In the genomic region with DNA sequence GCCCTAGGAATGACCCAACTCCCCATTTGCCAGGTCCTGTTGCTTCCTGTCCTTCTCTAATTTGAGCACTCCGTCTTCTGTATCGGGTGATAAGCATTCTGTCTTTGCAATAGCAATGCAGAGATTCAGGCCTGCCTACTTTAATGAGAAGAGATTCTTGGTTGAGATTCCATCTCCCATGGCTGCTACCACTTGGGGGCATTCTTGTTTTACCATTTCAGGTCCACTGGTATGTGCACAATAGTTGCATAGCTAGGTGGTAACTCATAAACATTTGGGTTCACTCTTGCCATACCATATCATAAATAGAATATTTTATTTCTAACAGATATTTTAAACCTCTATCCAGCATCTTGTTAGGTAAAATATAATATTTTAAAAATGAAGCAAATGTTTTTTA, we compare ENCODE assay signal across 11 cellular contexts. TPM values are rescaled to one million over a fixed set of nuclear protein-coding genes. Genes with fewer than 3 reads are reported as not detected.
DNase-seq lines count a peak whose midpoint lies in the region; ATAC-seq and TF ChIP-seq lines count a peak whose summit lies in the region.
"Had no signal": no experiment of that assay in that cellular context is flagged by ENCODE, and none has a peak within 500 bp of the region (broad histone marks: within the 10 kb centered on the region; RNA-seq: fewer than 3 reads in every experiment).

No MANE protein-coding gene starts in this region.

- TF ChIP-seq CTCF in LNCaP clone FGC (IDR thresholded peaks at IDR 0.05; ENCODE audit: control insufficient read depth, extremely low read depth, insufficient read depth) (0 out of 2 replicates have a peak, but pooled peaks have one; percentile 17), cardiac fibroblast (IDR thresholded peaks at IDR 0.05; ENCODE audit: low read depth, low read length) (peak; percentile 24), psoas muscle (IDR thresholded peaks at IDR 0.05) (peak; percentile 5)

- no peak overlapping the region for H3K27ac ChIP-seq in psoas muscle
- H3K27ac ChIP-seq: coronary artery had no signal

- no peak for ATAC-seq in psoas muscle
- ATAC-seq: mucosa of descending colon had no signal

- H3K4me3 ChIP-seq in LNCaP clone FGC (ENCODE audit: low read depth, low read length) (no peak overlapping the region), cardiac fibroblast (replicated peaks in 1 of 2; ENCODE audit: low read depth in 2 of 2, low read length in 2 of 2) (no peak overlapping the region), psoas muscle (no peak overlapping the region)
- H3K4me3 ChIP-seq: coronary artery, mucosa of descending colon had no signal

- no peak overlapping the region for H3K27ac Mint-ChIP-seq in activated naive CD4-positive, alpha-beta T cell treated with anti-CD3 and anti-CD28 coated beads for 36 hours

- H3K9me3 ChIP-seq in psoas muscle, result no peaks in the 10 kb centered on the region
- H3K9me3 ChIP-seq: mucosa of descending colon had no signal

- H3K4me1 Mint-ChIP-seq in activated naive CD4-positive, alpha-beta T cell treated with anti-CD3 and anti-CD28 coated beads for 36 hours (ENCODE audit: low read depth), result no peaks in the 10 kb centered on the region

- H3K4me3 Mint-ChIP-seq in activated naive CD4-positive, alpha-beta T cell treated with anti-CD3 and anti-CD28 coated beads for 36 hours, result no peak overlapping the region

- peaks cover 0 to 6% (median 0%) of the 10 kb centered on the region in 3 donors for H3K27me3 ChIP-seq in psoas muscle (ENCODE audit: insufficient read depth in 3 of 3, low read length in 2 of 3)

- DNase-seq in activated naive CD4-positive, alpha-beta T cell treated with anti-CD3 and anti-CD28 coated beads for 36 hours, result peak; percentile 57
- no peak for DNase-seq in activated naive CD4-positive, alpha-beta T cell (lab: John Stamatoyannopoulos, UW)
- DNase-seq in LNCaP clone FGC (ENCODE audit: low read depth), result no peak
- DNase-seq in cardiac fibroblast (ENCODE audit: low read depth in 2 of 2), result peak; percentile 5 to 54
- DNase-seq in psoas muscle, result no peak
- no peak for DNase-seq in HPDE6-E6E7 (ENCODE audit: extremely low spot score)
- DNase-seq in SKM-1 treated with dmso at 0.1 percent for 144 hours (lab: John Stamatoyannopoulos, UW; ENCODE audit: unreplicated experiment), result no peak
- DNase-seq in NCI-H510A treated with DMSO at 0.1 percent for 48 hours (lab: John Stamatoyannopoulos, UW), result no peak
- DNase-seq: mucosa of descending colon had no signal

- WGBS in psoas muscle, 3 donors, result 78 to 94% (median 86%) methylated on average over 2 of the region's 2 CpGs

- no peaks in the 10 kb centered on the region for H3K4me1 ChIP-seq in psoas muscle

- H3K9me3 Mint-ChIP-seq in activated naive CD4-positive, alpha-beta T cell treated with anti-CD3 and anti-CD28 coated beads for 36 hours, result no peaks in the 10 kb centered on the region

- H3K36me3 Mint-ChIP-seq in activated naive CD4-positive, alpha-beta T cell treated with anti-CD3 and anti-CD28 coated beads for 36 hours (ENCODE audit: low read depth), result no peaks in the 10 kb centered on the region

- no peaks in the 10 kb centered on the region for H3K27me3 Mint-ChIP-seq in activated naive CD4-positive, alpha-beta T cell treated with anti-CD3 and anti-CD28 coated beads for 36 hours (ENCODE audit: low read depth)

- intact Hi-C loops in activated naive CD4-positive, alpha-beta T cell treated with anti-CD3 and anti-CD28 coated beads for 36 hours (cut with micrococcal nuclease), result loop anchor here (1.0 kb wide), 2 partner anchors 36 to 169 kb away; no protein-coding TSS in a partner anchor
- intact Hi-C loops in psoas muscle (cut with DNase I), result no loop called here

- no peaks in the 10 kb centered on the region for H3K36me3 ChIP-seq in psoas muscle (ENCODE audit: insufficient read depth in 1 of 2, low read depth in 1 of 2)

- CTCF ChIA-PET in activated naive CD4-positive, alpha-beta T cell treated with anti-CD3 and anti-CD28 coated beads for 36 hours (lab: Charles Lee), result interaction anchor here (0.6 to 3.2 kb wide), 8 partner anchors 9 to 168 kb away, joined by 3 to 41 read pairs (median 4); a partner anchor contains a TSS

RNA-seq across cellular contexts. Expression of a gene that starts 34.4 kb away (rescaled TPM):
- 10 to 100 TPM; 12.1 to 12.5 TPM for total RNA-seq in activated naive CD4-positive, alpha-beta T cell treated with anti-CD3 and anti-CD28 coated beads for 36 hours
- total RNA-seq in psoas muscle, result 10 to 100 TPM in 1 of 4 donors, 1 to 10 TPM in 1, not detected in 2; 1.4 to 29.1 TPM
- polyA plus RNA-seq in psoas muscle, result under 1 TPM in 2 of 3 donors, not detected in 1; 0.10 to 0.20 TPM
- total RNA-seq: skeletal muscle tissue had no signal

Comparison
In these comparisons a context has a peak if more than half of its experiments do, and no peak if none do; other contexts are left out.
1. DNase-seq: peak in activated naive CD4-positive, alpha-beta T cell treated with anti-CD3 and anti-CD28 coated beads for 36 hours (single experiment) and cardiac fibroblast (2 of 2); none in activated naive CD4-positive, alpha-beta T cell (0 of 4), LNCaP clone FGC (single experiment), psoas muscle (0 of 2), HPDE6-E6E7 (single experiment), SKM-1 treated with dmso at 0.1 percent for 144 hours (single experiment) and NCI-H510A treated with DMSO at 0.1 percent for 48 hours (single experiment).
2. Peak in every context shown above with its lines, with median percentiles within 50 percentile points of each other: CTCF ChIP-seq.